In the genomic region with DNA sequence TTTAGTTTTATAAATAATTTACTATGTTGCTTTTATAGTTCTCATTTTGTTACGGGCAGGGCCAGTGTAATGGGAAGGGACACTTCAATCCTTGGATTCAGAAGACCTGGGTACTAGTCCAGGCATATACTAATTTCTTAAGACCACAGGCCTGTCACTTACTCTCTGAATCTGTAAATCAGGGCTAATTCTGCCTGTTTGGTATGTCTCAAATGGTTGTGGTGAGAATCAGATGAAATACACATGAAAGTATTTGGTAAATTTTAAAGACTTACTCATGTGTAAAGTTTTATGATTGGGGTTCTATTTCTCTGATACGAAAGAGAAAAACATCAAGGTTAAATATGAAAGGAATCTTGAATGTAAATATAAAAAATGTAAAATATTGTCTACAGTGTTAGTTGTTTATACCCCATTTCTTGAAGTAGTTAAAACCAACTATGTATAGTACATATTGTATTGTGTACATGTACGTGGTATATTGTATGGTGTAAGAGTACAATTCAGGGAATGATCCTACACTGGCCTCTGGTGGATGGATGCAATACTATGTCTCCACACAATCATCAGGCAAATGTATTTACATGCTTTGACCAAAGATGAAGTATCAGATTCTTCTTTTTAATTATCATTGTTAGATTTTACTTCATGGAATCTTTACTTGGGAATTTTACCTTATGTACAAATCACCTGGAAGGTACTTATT, we compare ENCODE assay signal across 9 cellular contexts. TPM values are rescaled to one million over a fixed set of nuclear protein-coding genes. Genes with fewer than 3 reads are reported as not detected.
DNase-seq lines count a peak whose midpoint lies in the region; ATAC-seq and TF ChIP-seq lines count a peak whose summit lies in the region.
"Had no signal": no experiment of that assay in that cellular context is flagged by ENCODE, and none has a peak within 500 bp of the region (broad histone marks: within the 10 kb centered on the region; RNA-seq: fewer than 3 reads in every experiment).

No MANE protein-coding gene starts in this region.

- DNase-seq in NCI-H524 (lab: John Stamatoyannopoulos, UW) = peak; percentile 1 to 19
- DNase-seq in NCI-H524 treated with DMSO at 0.1 percent for 48 hours (lab: John Stamatoyannopoulos, UW) = no peak
- peak; percentile 5 for DNase-seq in NOMO-1 treated with dmso at 0.1 percent for 144 hours (lab: John Stamatoyannopoulos, UW; ENCODE audit: unreplicated experiment)
- peak; percentile 55 for DNase-seq in epithelial cell of esophagus (ENCODE audit: low read depth)
- DNase-seq in stimulated activated effector memory CD8-positive, alpha-beta T cell treated with anti-CD3 and anti-CD28 coated beads, Interleukin-12 subunit alpha, Interleukin-12 subunit beta, amount 100 ng/mL, for 72 hours (ENCODE audit: low spot score in 2 of 2) = no peak
- DNase-seq in activated CD8-positive, alpha-beta T cell treated with anti-CD3 and anti-CD28 coated beads for 36 hours = no peak

- no peaks in the 10 kb centered on the region for H3K9me3 Mint-ChIP-seq in stimulated activated effector memory CD8-positive, alpha-beta T cell treated with anti-CD3 and anti-CD28 coated beads, Interleukin-12 subunit alpha, Interleukin-12 subunit beta, amount 100 ng/mL, for 72 hours
- H3K9me3 Mint-ChIP-seq in activated CD8-positive, alpha-beta T cell treated with anti-CD3 and anti-CD28 coated beads for 36 hours = no peaks in the 10 kb centered on the region
- H3K9me3 Mint-ChIP-seq: activated naive CD4-positive, alpha-beta T cell treated with anti-CD3 and anti-CD28 coated beads, Interleukin-2, amount 50 U/mL, for 24 hours had no signal

- intact Hi-C loops in activated CD8-positive, alpha-beta T cell treated with anti-CD3 and anti-CD28 coated beads for 36 hours (cut with micrococcal nuclease) = loop anchor here (5.0 kb wide), 1 partner anchor 60 kb away; no protein-coding TSS in a partner anchor

- peaks cover 7% of the 10 kb centered on the region for H3K4me1 Mint-ChIP-seq in stimulated activated effector memory CD8-positive, alpha-beta T cell treated with anti-CD3 and anti-CD28 coated beads, Interleukin-12 subunit alpha, Interleukin-12 subunit beta, amount 100 ng/mL, for 72 hours
- H3K4me1 Mint-ChIP-seq in activated CD8-positive, alpha-beta T cell treated with anti-CD3 and anti-CD28 coated beads for 36 hours (ENCODE audit: low read depth) = no peaks in the 10 kb centered on the region
- H3K4me1 Mint-ChIP-seq: activated naive CD4-positive, alpha-beta T cell treated with anti-CD3 and anti-CD28 coated beads, Interleukin-2, amount 50 U/mL, for 24 hours had no signal

- peaks cover 11% of the 10 kb centered on the region for H3K27me3 Mint-ChIP-seq in activated CD8-positive, alpha-beta T cell treated with anti-CD3 and anti-CD28 coated beads for 36 hours

- CTCF ChIA-PET in activated CD8-positive, alpha-beta T cell treated with anti-CD3 and anti-CD28 coated beads for 36 hours (lab: Charles Lee) = interaction anchor here (0.9 to 3.9 kb wide), 3 partner anchors 46 to 59 kb away, joined by 3 to 16 read pairs (median 4); no protein-coding TSS in a partner anchor

- no peak overlapping the region for H3K4me3 Mint-ChIP-seq in stimulated activated effector memory CD8-positive, alpha-beta T cell treated with anti-CD3 and anti-CD28 coated beads, Interleukin-12 subunit alpha, Interleukin-12 subunit beta, amount 100 ng/mL, for 72 hours
- H3K4me3 Mint-ChIP-seq in activated CD8-positive, alpha-beta T cell treated with anti-CD3 and anti-CD28 coated beads for 36 hours = no peak overlapping the region
- H3K4me3 Mint-ChIP-seq: activated naive CD4-positive, alpha-beta T cell treated with anti-CD3 and anti-CD28 coated beads, Interleukin-2, amount 50 U/mL, for 24 hours had no signal

- no peak overlapping the region for H3K27ac Mint-ChIP-seq in stimulated activated effector memory CD8-positive, alpha-beta T cell treated with anti-CD3 and anti-CD28 coated beads, Interleukin-12 subunit alpha, Interleukin-12 subunit beta, amount 100 ng/mL, for 72 hours
- H3K27ac Mint-ChIP-seq in activated CD8-positive, alpha-beta T cell treated with anti-CD3 and anti-CD28 coated beads for 36 hours = no peak overlapping the region
- H3K27ac Mint-ChIP-seq: activated naive CD4-positive, alpha-beta T cell treated with anti-CD3 and anti-CD28 coated beads, Interleukin-2, amount 50 U/mL, for 24 hours had no signal

- peak; percentile 65 for ATAC-seq in HG02763 (IDR thresholded peaks at IDR 0.05; ENCODE audit: unreplicated experiment)
- peak; percentile 52 for ATAC-seq in stimulated activated effector memory CD8-positive, alpha-beta T cell treated with anti-CD3 and anti-CD28 coated beads, Interleukin-12 subunit alpha, Interleukin-12 subunit beta, amount 100 ng/mL, for 72 hours
- ATAC-seq in activated CD8-positive, alpha-beta T cell treated with anti-CD3 and anti-CD28 coated beads for 36 hours = no peak
- ATAC-seq in GM21447 (IDR thresholded peaks at IDR 0.05; ENCODE audit: unreplicated experiment) = no peak

- H3K4me3 ChIP-seq in epithelial cell of esophagus (ENCODE audit: low read length) = no peak overlapping the region

- POLR2A ChIA-PET in activated CD8-positive, alpha-beta T cell treated with anti-CD3 and anti-CD28 coated beads for 36 hours (lab: Charles Lee) = no interaction called here

- no peaks in the 10 kb centered on the region for H3K36me3 Mint-ChIP-seq in stimulated activated effector memory CD8-positive, alpha-beta T cell treated with anti-CD3 and anti-CD28 coated beads, Interleukin-12 subunit alpha, Interleukin-12 subunit beta, amount 100 ng/mL, for 72 hours
- no peaks in the 10 kb centered on the region for H3K36me3 Mint-ChIP-seq in activated CD8-positive, alpha-beta T cell treated with anti-CD3 and anti-CD28 coated beads for 36 hours (ENCODE audit: low read depth)
- H3K36me3 Mint-ChIP-seq: activated naive CD4-positive, alpha-beta T cell treated with anti-CD3 and anti-CD28 coated beads, Interleukin-2, amount 50 U/mL, for 24 hours had no signal

- peak; percentile 60 for TF ChIP-seq CTCF in epithelial cell of esophagus (IDR thresholded peaks at IDR 0.05; ENCODE audit: insufficient read depth, low read depth, low read length, missing control alignments)
- TF ChIP-seq CTCF in activated CD8-positive, alpha-beta T cell treated with anti-CD3 and anti-CD28 coated beads for 36 hours (IDR thresholded peaks at IDR 0.05) = no peak

RNA-seq across cellular contexts. Expression of a gene that starts 24.5 kb away (rescaled TPM):
- not detected for total RNA-seq in activated CD8-positive, alpha-beta T cell treated with anti-CD3 and anti-CD28 coated beads for 36 hours

RNA-seq across cellular contexts. Expression of a gene that starts 28.3 kb away (rescaled TPM):
- total RNA-seq in activated CD8-positive, alpha-beta T cell treated with anti-CD3 and anti-CD28 coated beads for 36 hours = 1 to 10 TPM; 2.3 to 3.6 TPM

RNA-seq across cellular contexts. Expression of a gene that starts 54.8 kb away (rescaled TPM):
- total RNA-seq in activated CD8-positive, alpha-beta T cell treated with anti-CD3 and anti-CD28 coated beads for 36 hours = under 1 TPM; 0.16 to 0.36 TPM

Comparison
In these comparisons a context has a peak if more than half of its experiments do, and no peak if none do; other contexts are left out.
1. DNase-seq: peak in NCI-H524 (2 of 2), NOMO-1 treated with dmso at 0.1 percent for 144 hours (single experiment) and epithelial cell of esophagus (single experiment); none in NCI-H524 treated with DMSO at 0.1 percent for 48 hours (single experiment), stimulated activated effector memory CD8-positive, alpha-beta T cell treated with anti-CD3 and anti-CD28 coated beads, Interleukin-12 subunit alpha, Interleukin-12 subunit beta, amount 100 ng/mL, for 72 hours (0 of 2) and activated CD8-positive, alpha-beta T cell treated with anti-CD3 and anti-CD28 coated beads for 36 hours (single experiment).
2. ATAC-seq: peak in HG02763 (single experiment) and stimulated activated effector memory CD8-positive, alpha-beta T cell treated with anti-CD3 and anti-CD28 coated beads, Interleukin-12 subunit alpha, Interleukin-12 subunit beta, amount 100 ng/mL, for 72 hours (single experiment); none in activated CD8-positive, alpha-beta T cell treated with anti-CD3 and anti-CD28 coated beads for 36 hours (single experiment) and GM21447 (single experiment).